8 cellular contexts compared by ENCODE assay signal in the genomic region with DNA sequence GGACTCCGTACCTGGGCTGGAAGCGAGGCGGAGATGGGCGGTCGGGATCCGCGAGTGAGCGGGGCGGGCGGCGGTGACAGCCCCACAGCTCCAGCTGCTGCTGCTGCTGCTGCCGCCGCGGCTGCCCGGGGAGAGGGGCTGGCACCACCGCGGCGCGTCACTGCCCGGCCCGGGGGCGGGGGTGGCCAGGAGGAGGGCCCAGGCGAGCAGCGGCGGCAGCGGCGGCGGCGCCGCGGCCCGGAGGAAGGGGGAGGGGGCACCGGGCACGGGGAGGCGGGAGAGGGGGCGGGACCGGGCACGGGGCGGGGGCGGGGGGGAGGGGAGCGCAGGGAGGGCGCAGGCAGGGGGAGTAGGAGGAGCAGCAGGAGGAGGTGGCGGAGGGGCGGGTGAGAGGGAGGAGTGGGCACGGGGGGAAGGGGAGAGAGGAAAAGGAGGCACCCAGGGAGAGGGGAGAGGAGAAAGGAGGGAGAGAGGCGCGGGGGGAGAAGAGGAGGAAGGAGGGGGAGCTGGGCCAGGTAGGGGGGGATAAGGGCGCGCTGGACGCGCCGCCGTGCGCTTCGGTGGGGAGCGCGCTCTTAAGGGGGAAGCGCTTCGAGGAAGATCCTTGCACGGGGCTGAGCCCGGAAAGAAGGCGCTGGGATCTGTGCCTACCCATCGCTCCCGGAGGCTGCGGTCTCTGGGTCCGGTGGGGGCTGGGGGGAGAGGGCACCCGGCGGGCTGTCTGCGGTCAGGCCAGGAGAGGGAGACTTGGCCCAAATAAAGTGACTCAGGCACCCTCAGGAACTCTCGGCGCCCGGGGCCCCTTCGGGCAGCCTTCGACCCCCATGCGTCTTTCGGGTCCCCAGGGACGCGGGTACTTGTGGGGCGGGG.
DNase-seq lines count a peak whose midpoint lies in the region; ATAC-seq and TF ChIP-seq lines count a peak whose summit lies in the region.

No MANE protein-coding gene starts in this region.

- peak; percentile 60 to 71 for ATAC-seq in natural killer cell treated with Interleukin-12 subunit alpha and Interleukin-12 subunit beta and Interleukin-15 and Interleukin-18, amount 100 ng/mL, for 72 hours
- ATAC-seq in stimulated activated naive CD8-positive, alpha-beta T cell treated with anti-CD3 and anti-CD28 coated beads, Interleukin-15, amount 100 ng/mL, for 72 hours = peak; percentile 52
- no peak for ATAC-seq in HG03354 (IDR thresholded peaks at IDR 0.05; ENCODE audit: poor library complexity, severe bottlenecking, unreplicated experiment)

- H3K4me1 ChIP-seq in CD4-positive, alpha-beta memory T cell (ENCODE audit: insufficient read depth, low read length) = peaks cover 61% of the 10 kb centered on the region

- POLR2A ChIA-PET in CD4-positive, alpha-beta memory T cell (lab: Charles Lee; ENCODE audit: partially characterized antibody) = interaction anchor here (0.6 to 3.5 kb wide), 14 partner anchors 12 to 336 kb away, joined by 3 to 15 read pairs (median 4); partner anchors contain the start of gene MAPRE1

- H3K27me3 Mint-ChIP-seq in CD4-positive, alpha-beta memory T cell = peaks cover 0 to 1% of the 10 kb centered on the region in 2 donors
- no peaks in the 10 kb centered on the region for H3K27me3 Mint-ChIP-seq in activated T-helper 2 cell treated with anti-CD3 and anti-CD28 coated beads, Interferon-gamma antibody, Interleukin-2, Interleukin-4, amounts not matched to agents 10 μg/mL and 5 μg/mL and 100 μg/mL, durations not matched to agents 14 hours and 24 hours and 36 hours (ENCODE audit: low read depth)
- H3K27me3 Mint-ChIP-seq in natural killer cell treated with Interleukin-12 subunit alpha and Interleukin-12 subunit beta and Interleukin-15 and Interleukin-18, amount 100 ng/mL, for 72 hours = no peaks in the 10 kb centered on the region
- no peaks in the 10 kb centered on the region for H3K27me3 Mint-ChIP-seq in stimulated activated naive CD8-positive, alpha-beta T cell treated with anti-CD3 and anti-CD28 coated beads, Interleukin-15, amount 100 ng/mL, for 72 hours

- in situ Hi-C loops in KBM-7 (cut with MboI; ENCODE audit: low pct_unique_long_range_greater_than_20kb, low sequenced_read_pairs) = no loop called here

- peak overlapping the region; percentile 15 to 95 (median 79) for H3K27ac Mint-ChIP-seq in CD4-positive, alpha-beta memory T cell
- H3K27ac Mint-ChIP-seq in activated T-helper 2 cell treated with anti-CD3 and anti-CD28 coated beads, Interferon-gamma antibody, Interleukin-2, Interleukin-4, amounts not matched to agents 10 μg/mL and 5 μg/mL and 100 μg/mL, durations not matched to agents 14 hours and 24 hours and 36 hours = no peak overlapping the region
- H3K27ac Mint-ChIP-seq in natural killer cell treated with Interleukin-12 subunit alpha and Interleukin-12 subunit beta and Interleukin-15 and Interleukin-18, amount 100 ng/mL, for 72 hours = no peak overlapping the region
- H3K27ac Mint-ChIP-seq in stimulated activated naive CD8-positive, alpha-beta T cell treated with anti-CD3 and anti-CD28 coated beads, Interleukin-15, amount 100 ng/mL, for 72 hours = peak overlapping the region in 1 of 2 donors; percentile 76

- no peak for TF ChIP-seq CTCF in fibroblast of mammary gland (conservative IDR thresholded peaks at IDR 0.05; ENCODE audit: control insufficient read depth, insufficient read depth, low read depth, low read length)

- peak overlapping the region; percentile 80 to 87 (median 84) for H3K4me3 Mint-ChIP-seq in CD4-positive, alpha-beta memory T cell
- H3K4me3 Mint-ChIP-seq in activated T-helper 2 cell treated with anti-CD3 and anti-CD28 coated beads, Interferon-gamma antibody, Interleukin-2, Interleukin-4, amounts not matched to agents 10 μg/mL and 5 μg/mL and 100 μg/mL, durations not matched to agents 14 hours and 24 hours and 36 hours (ENCODE audit: low read depth) = peak overlapping the region; percentile 79
- H3K4me3 Mint-ChIP-seq in natural killer cell treated with Interleukin-12 subunit alpha and Interleukin-12 subunit beta and Interleukin-15 and Interleukin-18, amount 100 ng/mL, for 72 hours = peak overlapping the region; percentile 94
- H3K4me3 Mint-ChIP-seq in stimulated activated naive CD8-positive, alpha-beta T cell treated with anti-CD3 and anti-CD28 coated beads, Interleukin-15, amount 100 ng/mL, for 72 hours = peak overlapping the region; percentile 83 to 87

- no peaks in the 10 kb centered on the region for H3K9me3 ChIP-seq in CD4-positive, alpha-beta memory T cell (ENCODE audit: control insufficient read depth in 1 of 2, low read length in 2 of 2)

- H3K4me3 ChIP-seq in CD4-positive, alpha-beta memory T cell (ENCODE audit: low read length in 2 of 2) = peak overlapping the region; percentile 36 to 64
- H3K4me3 ChIP-seq in fibroblast of mammary gland (ENCODE audit: control insufficient read depth, low read depth, low read length) = peak overlapping the region; percentile 60

- CTCF ChIA-PET in CD4-positive, alpha-beta memory T cell (lab: Charles Lee; ENCODE audit: partially characterized antibody) = interaction anchor here (0.6 to 1.7 kb wide), 3 partner anchors 21 to 38 kb away, joined by 3 to 4 read pairs (median 3); no protein-coding TSS in a partner anchor

- intact Hi-C loops in CD4-positive, alpha-beta memory T cell (cut with micrococcal nuclease) = loop anchor here (2.0 kb wide), 2 partner anchors 13 to 51 kb away; no protein-coding TSS in a partner anchor
- intact Hi-C loops in activated T-helper 2 cell treated with anti-CD3 and anti-CD28 coated beads, Interferon-gamma antibody, Interleukin-2, Interleukin-4, amounts not matched to agents 10 μg/mL and 5 μg/mL and 100 μg/mL, durations not matched to agents 14 hours and 24 hours and 36 hours (cut with micrococcal nuclease) = loop anchor here (5.0 kb wide), 1 partner anchor 276 kb away; the partner anchor contains the start of genes PLAGL2 and POFUT1

- DNase-seq in CD4-positive, alpha-beta memory T cell = peak; percentile 60 to 77 (median 66)
- DNase-seq in KBM-7 (peak; percentile 90), fibroblast of mammary gland (ENCODE audit: low read depth) (peak; percentile 63)
- peak; percentile 28 for DNase-seq in activated T-helper 2 cell treated with anti-CD3 and anti-CD28 coated beads, Interferon-gamma antibody, Interleukin-2, Interleukin-4, amounts not matched to agents 10 μg/mL and 5 μg/mL and 100 μg/mL, durations not matched to agents 14 hours and 24 hours and 36 hours (ENCODE audit: low spot score)
- peak; percentile 78 for DNase-seq in natural killer cell treated with Interleukin-12 subunit alpha and Interleukin-12 subunit beta and Interleukin-15 and Interleukin-18, amount 100 ng/mL, for 72 hours (ENCODE audit: low spot score)
- peak; percentile 50 to 54 for DNase-seq in stimulated activated naive CD8-positive, alpha-beta T cell treated with anti-CD3 and anti-CD28 coated beads, Interleukin-15, amount 100 ng/mL, for 72 hours

- no peaks in the 10 kb centered on the region for H3K9me3 Mint-ChIP-seq in CD4-positive, alpha-beta memory T cell
- H3K9me3 Mint-ChIP-seq in activated T-helper 2 cell treated with anti-CD3 and anti-CD28 coated beads, Interferon-gamma antibody, Interleukin-2, Interleukin-4, amounts not matched to agents 10 μg/mL and 5 μg/mL and 100 μg/mL, durations not matched to agents 14 hours and 24 hours and 36 hours = no peaks in the 10 kb centered on the region
- H3K9me3 Mint-ChIP-seq in natural killer cell treated with Interleukin-12 subunit alpha and Interleukin-12 subunit beta and Interleukin-15 and Interleukin-18, amount 100 ng/mL, for 72 hours = no peaks in the 10 kb centered on the region
- H3K9me3 Mint-ChIP-seq in stimulated activated naive CD8-positive, alpha-beta T cell treated with anti-CD3 and anti-CD28 coated beads, Interleukin-15, amount 100 ng/mL, for 72 hours = peaks cover 0 to 6% of the 10 kb centered on the region in 2 donors

- H3K27me3 ChIP-seq in CD4-positive, alpha-beta memory T cell (ENCODE audit: insufficient read depth, low read length) = no peaks in the 10 kb centered on the region

- H3K27ac ChIP-seq in CD4-positive, alpha-beta memory T cell (ENCODE audit: low read depth, low read length) = peak overlapping the region; percentile 46

- H3K4me1 Mint-ChIP-seq in CD4-positive, alpha-beta memory T cell = peaks cover 31 to 62% (median 44%) of the 10 kb centered on the region in 4 donors
- H3K4me1 Mint-ChIP-seq in activated T-helper 2 cell treated with anti-CD3 and anti-CD28 coated beads, Interferon-gamma antibody, Interleukin-2, Interleukin-4, amounts not matched to agents 10 μg/mL and 5 μg/mL and 100 μg/mL, durations not matched to agents 14 hours and 24 hours and 36 hours (ENCODE audit: low read depth) = peaks cover 9% of the 10 kb centered on the region
- H3K4me1 Mint-ChIP-seq in natural killer cell treated with Interleukin-12 subunit alpha and Interleukin-12 subunit beta and Interleukin-15 and Interleukin-18, amount 100 ng/mL, for 72 hours (ENCODE audit: low read depth in 2 of 2) = peaks cover 29 to 37% of the 10 kb centered on the region in 2 donors
- H3K4me1 Mint-ChIP-seq in stimulated activated naive CD8-positive, alpha-beta T cell treated with anti-CD3 and anti-CD28 coated beads, Interleukin-15, amount 100 ng/mL, for 72 hours = peaks cover 68% of the 10 kb centered on the region

- peaks cover 10 to 16% of the 10 kb centered on the region in 2 donors for H3K36me3 Mint-ChIP-seq in CD4-positive, alpha-beta memory T cell
- peaks cover 15% of the 10 kb centered on the region for H3K36me3 Mint-ChIP-seq in activated T-helper 2 cell treated with anti-CD3 and anti-CD28 coated beads, Interferon-gamma antibody, Interleukin-2, Interleukin-4, amounts not matched to agents 10 μg/mL and 5 μg/mL and 100 μg/mL, durations not matched to agents 14 hours and 24 hours and 36 hours (ENCODE audit: low read depth)
- H3K36me3 Mint-ChIP-seq in natural killer cell treated with Interleukin-12 subunit alpha and Interleukin-12 subunit beta and Interleukin-15 and Interleukin-18, amount 100 ng/mL, for 72 hours = no peaks in the 10 kb centered on the region

- no peaks in the 10 kb centered on the region for H3K36me3 ChIP-seq in CD4-positive, alpha-beta memory T cell (ENCODE audit: insufficient read depth, low read length)

TF ChIP-seq in PFSK-1, 5 proteins besides CTCF, POLR2A, EP300 and RAD21 (continues in another document):
- peak; percentile 66 for TF ChIP-seq FOXP2 (optimal IDR thresholded peaks at IDR 0.05; ENCODE audit: borderline replicate concordance, extremely low read depth, extremely low read length, insufficient read depth)

Comparison
In these comparisons a context has a peak if more than half of its experiments do, and no peak if none do; other contexts are left out.
1. DNase-seq: peak in every context shown above with its lines; median percentile 90 in KBM-7; 78 in natural killer cell treated with Interleukin-12 subunit alpha and Interleukin-12 subunit beta and Interleukin-15 and Interleukin-18, amount 100 ng/mL, for 72 hours; 66 in CD4-positive, alpha-beta memory T cell; 63 in fibroblast of mammary gland; 52 in stimulated activated naive CD8-positive, alpha-beta T cell treated with anti-CD3 and anti-CD28 coated beads, Interleukin-15, amount 100 ng/mL, for 72 hours; 28 in activated T-helper 2 cell treated with anti-CD3 and anti-CD28 coated beads, Interferon-gamma antibody, Interleukin-2, Interleukin-4, amounts not matched to agents 10 μg/mL and 5 μg/mL and 100 μg/mL, durations not matched to agents 14 hours and 24 hours and 36 hours.
2. H3K27ac Mint-ChIP-seq: peak in CD4-positive, alpha-beta memory T cell (7 of 7); none in activated T-helper 2 cell treated with anti-CD3 and anti-CD28 coated beads, Interferon-gamma antibody, Interleukin-2, Interleukin-4, amounts not matched to agents 10 μg/mL and 5 μg/mL and 100 μg/mL, durations not matched to agents 14 hours and 24 hours and 36 hours (single experiment) and natural killer cell treated with Interleukin-12 subunit alpha and Interleukin-12 subunit beta and Interleukin-15 and Interleukin-18, amount 100 ng/mL, for 72 hours (0 of 2).
3. Peak in every context shown above with its lines, with median percentiles within 50 percentile points of each other: H3K4me3 Mint-ChIP-seq.